In genomic region chr16:57367111-57367752, GRCh38 we compare ENCODE assay signal across 20 cellular contexts. TPM values are rescaled to one million over a fixed set of nuclear protein-coding genes. Genes with fewer than 3 reads are reported as not detected.
A peak's percentile ranks its signal among the peaks of the same experiment; 100 is the strongest.
DNase-seq lines count a peak whose midpoint lies in the region; ATAC-seq, FAIRE-seq and TF ChIP-seq lines count a peak whose summit lies in the region.
"Had no signal": no experiment of that assay in that cellular context is flagged by ENCODE, and none has a peak within 500 bp of the region (broad histone marks: within the 10 kb centered on the region; RNA-seq: fewer than 3 reads in every experiment).

No MANE protein-coding gene starts in this region.

- H3K36me3 Mint-ChIP-seq in astrocyte (ENCODE audit: low read depth, unreplicated experiment): no peaks in the 10 kb centered on the region

- H2AFZ ChIP-seq in astrocyte (ENCODE audit: low read depth, low read length): no peak overlapping the region

- peak overlapping the region; percentile 24; the same call in 1 of the 2 replicates for H3K27ac ChIP-seq in 22Rv1
- H3K27ac ChIP-seq in astrocyte (ENCODE audit: low read depth, low read length): no peak overlapping the region
- peak overlapping the region; percentile 33 to 48 for H3K27ac ChIP-seq in kidney (ENCODE audit: low read depth in 2 of 2, low read length in 2 of 2)
- H3K27ac ChIP-seq: vagina had no signal

- H3K27me3 ChIP-seq in astrocyte (ENCODE audit: insufficient read depth, low read length): peaks cover 9% of the 10 kb centered on the region
- H3K27me3 ChIP-seq: vagina had no signal

- H4K20me1 ChIP-seq in astrocyte (ENCODE audit: insufficient read depth, low read length): no peaks in the 10 kb centered on the region

- H3K27ac Mint-ChIP-seq in astrocyte (ENCODE audit: unreplicated experiment): no peak overlapping the region
- H3K27ac Mint-ChIP-seq: activated naive CD4-positive, alpha-beta T cell treated with anti-CD3 and anti-CD28 coated beads for 36 hours; progenitor cell of endocrine pancreas had no signal

- FAIRE-seq in astrocyte (lab: Jason Lieb, UNC): no peak
- peak; percentile 50 for FAIRE-seq in kidney (lab: Jason Lieb, UNC)
- FAIRE-seq: TTC549 had no signal

- H3K27me3 Mint-ChIP-seq in astrocyte (ENCODE audit: low read depth, unreplicated experiment): peaks cover 23% of the 10 kb centered on the region

- H3K4me3 ChIP-seq in astrocyte (ENCODE audit: insufficient read depth, low read depth, low read length): no peak overlapping the region
- no peak overlapping the region for H3K4me3 ChIP-seq in kidney (ENCODE audit: low read length in 2 of 2)
- H3K4me3 ChIP-seq: vagina had no signal

- intact Hi-C loops in kidney (cut with DNase I): no loop called here

- no peaks in the 10 kb centered on the region for H3K79me2 ChIP-seq in astrocyte (ENCODE audit: insufficient read depth, low read length)

- no peaks in the 10 kb centered on the region for H3K4me1 Mint-ChIP-seq in astrocyte (ENCODE audit: low read depth, unreplicated experiment)
- H3K4me1 Mint-ChIP-seq: central memory CD8-positive, alpha-beta T cell had no signal

- in situ Hi-C loops in ACHN (cut with HindIII; ENCODE audit: low pct_ligation_motif_present, low pct_unique_long_range_greater_than_20kb, low sequenced_read_pairs): no loop called here

- H3K36me3 ChIP-seq in astrocyte (ENCODE audit: insufficient read depth, low read length): no peaks in the 10 kb centered on the region
- H3K36me3 ChIP-seq in kidney (ENCODE audit: control insufficient read depth in 1 of 2, insufficient read depth in 2 of 2, low read length in 2 of 2): no peaks in the 10 kb centered on the region
- H3K36me3 ChIP-seq: vagina had no signal

- TF ChIP-seq POLR2A in GM18505 (IDR thresholded peaks at IDR 0.05; ENCODE audit: borderline replicate concordance, extremely low read depth, insufficient read depth, insufficient read length): peak; percentile 4

- H3K4me3 Mint-ChIP-seq in astrocyte (ENCODE audit: unreplicated experiment): no peak overlapping the region
- H3K4me3 Mint-ChIP-seq: activated naive CD4-positive, alpha-beta T cell treated with anti-CD3 and anti-CD28 coated beads for 36 hours; central memory CD8-positive, alpha-beta T cell had no signal

- no peaks in the 10 kb centered on the region for H3K9me3 ChIP-seq in astrocyte (ENCODE audit: insufficient read depth, low read depth, low read length)
- H3K9me3 ChIP-seq in kidney (ENCODE audit: control insufficient read depth in 1 of 2, low read length in 2 of 2): no peaks in the 10 kb centered on the region
- H3K9me3 ChIP-seq: vagina had no signal

- ATAC-seq in GM18505 (IDR thresholded peaks at IDR 0.05; ENCODE audit: unreplicated experiment): no peak

- no peaks in the 10 kb centered on the region for H3K9me3 Mint-ChIP-seq in astrocyte (ENCODE audit: unreplicated experiment)
- H3K9me3 Mint-ChIP-seq: activated naive CD4-positive, alpha-beta T cell treated with anti-CD3 and anti-CD28 coated beads for 36 hours; central memory CD8-positive, alpha-beta T cell had no signal

- H3K9ac ChIP-seq in astrocyte (ENCODE audit: low read length) (no peak overlapping the region), kidney (ENCODE audit: low read length in 2 of 2) (no peak overlapping the region)

- H3K4me1 ChIP-seq in astrocyte (ENCODE audit: insufficient read depth, low read length): peaks cover 4% of the 10 kb centered on the region
- H3K4me1 ChIP-seq in kidney (ENCODE audit: control insufficient read depth in 1 of 2, insufficient read depth in 1 of 2, low read depth in 1 of 2, low read length in 2 of 2): peaks cover 10 to 16% of the 10 kb centered on the region in 2 donors

- TF ChIP-seq CTCF in 22Rv1 (IDR thresholded peaks at IDR 0.05): no peak
- TF ChIP-seq CTCF in astrocyte (IDR thresholded peaks at IDR 0.05; ENCODE audit: insufficient read depth, low read depth, low read length): no peak
- no peak for TF ChIP-seq CTCF in kidney (IDR thresholded peaks at IDR 0.05; ENCODE audit: borderline replicate concordance, extremely low read depth, insufficient read depth)

- H3K4me2 ChIP-seq in astrocyte (ENCODE audit: low read length): no peak overlapping the region

- DNase-seq in astrocyte (ENCODE audit: low read depth) (peak; percentile 44), kidney (peak; percentile 10), NCI-H524 treated with DMSO at 0.1 percent for 48 hours (lab: John Stamatoyannopoulos, UW) (no peak), ACHN (no peak), NCI-H128 (lab: John Stamatoyannopoulos, UW; ENCODE audit: unreplicated experiment) (no peak)
- DNase-seq in NK-92 treated with Interleukin-12 subunit alpha and Interleukin-12 subunit beta, amount 100 ng/mL, for 24 hours (lab: John Stamatoyannopoulos, UW): no peak
- DNase-seq: activated CD8-positive, alpha-beta memory T cell treated with anti-CD3 and anti-CD28 coated beads for 24 hours; activated naive CD4-positive, alpha-beta T cell treated with anti-CD3 and anti-CD28 coated beads for 36 hours; AML-193; erythroblast; MV-4-11; NCI-H2227 treated with DMSO at 0.1 percent for 48 hours; stimulated activated CD4-positive, alpha-beta T cell treated with anti-CD3 and anti-CD28 coated beads, Interleukin-2, amount 100 ng/mL, for 48 hours; stimulated activated naive CD4-positive, alpha-beta T cell had no signal

RNA-seq across cellular contexts. Expression of gene CX3CL1, which starts 5.1 kb away (rescaled TPM):
- total RNA-seq in astrocyte: 9.6 and 12.1 TPM in 2 replicates
- 46.4 TPM for total RNA-seq in kidney
- polyA plus RNA-seq in kidney (ENCODE audit: insufficient read depth, low read depth, low replicate concordance): 39.1 TPM
- total RNA-seq: activated naive CD4-positive, alpha-beta T cell treated with anti-CD3 and anti-CD28 coated beads for 36 hours had no signal

RNA-seq across cellular contexts. Expression of gene CCL22, which starts 8.6 kb away (rescaled TPM):
- total RNA-seq in astrocyte: not detected in 2 replicates
- total RNA-seq in kidney: 1.3 TPM
- polyA plus RNA-seq in kidney (ENCODE audit: insufficient read depth, low read depth, low replicate concordance): not detected
- total RNA-seq: progenitor cell of endocrine pancreas had no signal

RNA-seq across cellular contexts. Expression of gene CCL17, which starts 37.3 kb away (rescaled TPM):
- total RNA-seq in astrocyte (not detected in 2 replicates), kidney (1.5 TPM)
- polyA plus RNA-seq in kidney (ENCODE audit: insufficient read depth, low read depth, low replicate concordance): not detected
- total RNA-seq: activated naive CD4-positive, alpha-beta T cell treated with anti-CD3 and anti-CD28 coated beads for 36 hours; progenitor cell of endocrine pancreas; vagina had no signal

Comparison
In these comparisons a context has a peak if more than half of its experiments do, and no peak if none do; other contexts are left out.
1. DNase-seq: peak in astrocyte (single experiment) and kidney (single experiment); none in NK-92 treated with Interleukin-12 subunit alpha and Interleukin-12 subunit beta, amount 100 ng/mL, for 24 hours (single experiment), NCI-H524 treated with DMSO at 0.1 percent for 48 hours (single experiment), ACHN (single experiment) and NCI-H128 (single experiment).